Comparison of ENCODE assay signal across 9 cellular contexts in genomic region chr10:103845983-103846382, GRCh38. TPM values are rescaled to one million over a fixed set of nuclear protein-coding genes. Genes with fewer than 3 reads are reported as not detected.
DNase-seq lines count a peak whose midpoint lies in the region; TF ChIP-seq lines count a peak whose summit lies in the region.
"Had no signal": no experiment of that assay in that cellular context is flagged by ENCODE, and none has a peak within 500 bp of the region (broad histone marks: within the 10 kb centered on the region; RNA-seq: fewer than 3 reads in every experiment).

No MANE protein-coding gene starts in this region.

- H3K9me3 ChIP-seq in mucosa of rectum (ENCODE audit: control insufficient read depth in 2 of 2, low read length in 2 of 2), result no peaks in the 10 kb centered on the region

- no peaks in the 10 kb centered on the region for H3K36me3 Mint-ChIP-seq in activated T-helper 2 cell treated with anti-CD3 and anti-CD28 coated beads, Interferon-gamma antibody, Interleukin-2, Interleukin-4, amounts not matched to agents 10 μg/mL and 5 μg/mL and 100 μg/mL, durations not matched to agents 14 hours and 24 hours and 36 hours (ENCODE audit: low read depth)

- intact Hi-C loops in activated T-helper 2 cell treated with anti-CD3 and anti-CD28 coated beads, Interferon-gamma antibody, Interleukin-2, Interleukin-4, amounts not matched to agents 10 μg/mL and 5 μg/mL and 100 μg/mL, durations not matched to agents 14 hours and 24 hours and 36 hours (cut with micrococcal nuclease), result no loop called here

- peaks cover 0 to 3% of the 10 kb centered on the region in 2 donors for H3K36me3 ChIP-seq in mucosa of rectum (ENCODE audit: control insufficient read depth in 2 of 2, insufficient read depth in 2 of 2, low read length in 2 of 2)

- H3K4me3 Mint-ChIP-seq in activated T-helper 2 cell treated with anti-CD3 and anti-CD28 coated beads, Interferon-gamma antibody, Interleukin-2, Interleukin-4, amounts not matched to agents 10 μg/mL and 5 μg/mL and 100 μg/mL, durations not matched to agents 14 hours and 24 hours and 36 hours (ENCODE audit: low read depth), result no peak overlapping the region

- no peak overlapping the region for H3K27ac Mint-ChIP-seq in activated T-helper 2 cell treated with anti-CD3 and anti-CD28 coated beads, Interferon-gamma antibody, Interleukin-2, Interleukin-4, amounts not matched to agents 10 μg/mL and 5 μg/mL and 100 μg/mL, durations not matched to agents 14 hours and 24 hours and 36 hours

- peaks cover 17% of the 10 kb centered on the region for H3K4me1 Mint-ChIP-seq in activated T-helper 2 cell treated with anti-CD3 and anti-CD28 coated beads, Interferon-gamma antibody, Interleukin-2, Interleukin-4, amounts not matched to agents 10 μg/mL and 5 μg/mL and 100 μg/mL, durations not matched to agents 14 hours and 24 hours and 36 hours (ENCODE audit: low read depth)

- peak overlapping the region; percentile 62 to 63 for H3K27ac ChIP-seq in mucosa of rectum (ENCODE audit: low read depth in 2 of 2, low read length in 2 of 2)
- H3K27ac ChIP-seq: HL-60 had no signal

- peaks cover 55 to 79% of the 10 kb centered on the region in 2 donors for H3K4me1 ChIP-seq in mucosa of rectum (ENCODE audit: control insufficient read depth in 2 of 2, insufficient read depth in 2 of 2, low read length in 2 of 2)

- peak overlapping the region in 1 of 2 donors; percentile 20 for H3K4me3 ChIP-seq in mucosa of rectum (ENCODE audit: low read length in 2 of 2)

- TF ChIP-seq CTCF in GM10248 (IDR thresholded peaks at IDR 0.05; ENCODE audit: control extremely low read depth, extremely low read depth, low read depth, missing control alignments), result no peak

- H3K9me3 Mint-ChIP-seq in activated T-helper 2 cell treated with anti-CD3 and anti-CD28 coated beads, Interferon-gamma antibody, Interleukin-2, Interleukin-4, amounts not matched to agents 10 μg/mL and 5 μg/mL and 100 μg/mL, durations not matched to agents 14 hours and 24 hours and 36 hours, result no peaks in the 10 kb centered on the region

- H3K27me3 ChIP-seq in mucosa of rectum (ENCODE audit: control insufficient read depth in 2 of 2, insufficient read depth in 2 of 2, low read length in 2 of 2), result no peaks in the 10 kb centered on the region

- POLR2A ChIA-PET in GM10248 (lab: Yijun Ruan, JAX), result no interaction called here

- DNase-seq in GM10248 (ENCODE audit: extremely low spot score) (peak; percentile 44), KG1 (lab: John Stamatoyannopoulos, UW) (peak; percentile 25), islet precursor cell (no peak), foreskin melanocyte (no peak), SW 1271 (lab: John Stamatoyannopoulos, UW) (no peak), middle frontal gyrus (ENCODE audit: extremely low spot score, low spot score) (no peak)
- peak; percentile 38 for DNase-seq in activated T-helper 2 cell treated with anti-CD3 and anti-CD28 coated beads, Interferon-gamma antibody, Interleukin-2, Interleukin-4, amounts not matched to agents 10 μg/mL and 5 μg/mL and 100 μg/mL, durations not matched to agents 14 hours and 24 hours and 36 hours (ENCODE audit: low spot score)

- peak overlapping the region in 1 of 2 donors; percentile 41 for H3K9ac ChIP-seq in mucosa of rectum (ENCODE audit: low read depth in 1 of 2, low read length in 2 of 2)

- peaks cover 22% of the 10 kb centered on the region for H3K27me3 Mint-ChIP-seq in activated T-helper 2 cell treated with anti-CD3 and anti-CD28 coated beads, Interferon-gamma antibody, Interleukin-2, Interleukin-4, amounts not matched to agents 10 μg/mL and 5 μg/mL and 100 μg/mL, durations not matched to agents 14 hours and 24 hours and 36 hours (ENCODE audit: low read depth)

- CTCF ChIA-PET in GM10248 (lab: Yijun Ruan, JAX), result interaction anchor here (2.3 kb wide), 1 partner anchor 42 kb away, joined by 7 read pairs; no protein-coding TSS in a partner anchor

RNA-seq across cellular contexts. Expression of gene SH3PXD2A, which starts 9.4 kb away (rescaled TPM):
- 8.3 and 8.6 TPM in 2 replicates for total RNA-seq in activated T-helper 2 cell treated with anti-CD3 and anti-CD28 coated beads, Interferon-gamma antibody, Interleukin-2, Interleukin-4, amounts not matched to agents 10 μg/mL and 5 μg/mL and 100 μg/mL, durations not matched to agents 14 hours and 24 hours and 36 hours

Comparison
In these comparisons a context has a peak if more than half of its experiments do, and no peak if none do; other contexts are left out.
1. DNase-seq: peak in GM10248 (single experiment), KG1 (single experiment) and activated T-helper 2 cell treated with anti-CD3 and anti-CD28 coated beads, Interferon-gamma antibody, Interleukin-2, Interleukin-4, amounts not matched to agents 10 μg/mL and 5 μg/mL and 100 μg/mL, durations not matched to agents 14 hours and 24 hours and 36 hours (single experiment); none in islet precursor cell (single experiment), foreskin melanocyte (single experiment), SW 1271 (0 of 2) and middle frontal gyrus (single experiment).